In genomic region chr4:104641427-104641826, GRCh38 we compare ENCODE assay signal across 14 cellular contexts.
"Had no signal": no experiment of that assay in that cellular context is flagged by ENCODE, and none has a peak within 500 bp of the region (broad histone marks: within the 10 kb centered on the region; RNA-seq: fewer than 3 reads in every experiment).

No MANE protein-coding gene starts in this region.

- ATAC-seq: activated CD8-positive, alpha-beta T cell treated with anti-CD3 and anti-CD28 coated beads, Interleukin-2, amount 10 ng/mL, durations not matched to agents 7 days and 5 days; activated naive CD8-positive, alpha-beta T cell treated with anti-CD3 and anti-CD28 coated beads, Interleukin-2, amount 50 U/mL, for 24 hours; esophagus mucosa; left colon; natural killer cell; psoas muscle; WTC11 had no signal

- DNase-seq: activated CD4-positive, alpha-beta T cell treated with anti-CD3 and anti-CD28 coated beads for 48 hours; activated CD8-positive, alpha-beta memory T cell treated with anti-CD3 and anti-CD28 coated beads, Interleukin-2, amount 50 U/mL, for 48 hours; activated CD8-positive, alpha-beta T cell treated with anti-CD3 and anti-CD28 coated beads, Interleukin-2, amount 10 ng/mL, durations not matched to agents 7 days and 5 days; activated naive CD4-positive, alpha-beta T cell; activated naive CD8-positive, alpha-beta T cell treated with anti-CD3 and anti-CD28 coated beads, Interleukin-2, amount 50 U/mL, for 24 hours; left colon; natural killer cell; psoas muscle; stimulated activated CD4-positive, alpha-beta T cell treated with anti-CD3 and anti-CD28 coated beads, Interleukin-15, amount 100 ng/mL, for 24 hours; stimulated activated CD4-positive, alpha-beta T cell treated with anti-CD3 and anti-CD28 coated beads, Interleukin-4, amount 100 ng/mL, for 4 hours; thyroid gland; uterus had no signal
